Comparison of ENCODE assay signal across 8 cellular contexts in genomic region chr19:10568826-10569651, GRCh38.
DNase-seq lines count a peak whose midpoint lies in the region; ATAC-seq and TF ChIP-seq lines count a peak whose summit lies in the region.

Gene CDKN2D, minus strand, starts transcription at chr19:10568979. Its CDS starts 326 bp downstream, at chr19:10568653.

- no peak for TF ChIP-seq CTCF in AG09319 (IDR thresholded peaks at IDR 0.05; ENCODE audit: low read depth, low read length)

- H3K36me3 Mint-ChIP-seq in central memory CD8-positive, alpha-beta T cell (ENCODE audit: insufficient read depth), result peaks cover 35% of the 10 kb centered on the region

- peak; percentile 99 for DNase-seq in AG09319 (ENCODE audit: extremely low read depth, low read depth)
- peak; percentile 98 to 100 for DNase-seq in NCI-H446 (lab: John Stamatoyannopoulos, UW)
- peak; percentile 99 for DNase-seq in activated CD4-positive, CD25-positive, alpha-beta regulatory T cell treated with anti-CD3 and anti-CD28 coated beads, Interleukin-2, amount 50 U/mL, for 16 hours (ENCODE audit: low read depth, low spot score)
- peak; percentile 99 for DNase-seq in central memory CD8-positive, alpha-beta T cell (ENCODE audit: low spot score in 2 of 2)
- peak; percentile 100 for DNase-seq in islet precursor cell
- DNase-seq in stimulated activated CD4-positive, alpha-beta T cell treated with anti-CD3 and anti-CD28 coated beads, Interleukin-12 subunit alpha, Interleukin-12 subunit beta, amount 100 ng/mL, for 48 hours (ENCODE audit: low read depth in 2 of 3, low spot score in 1 of 3), result peak; percentile 99 to 100 (median 100)

- H3K4me1 Mint-ChIP-seq in central memory CD8-positive, alpha-beta T cell, result peaks cover 51% of the 10 kb centered on the region

- H3K27me3 Mint-ChIP-seq in central memory CD8-positive, alpha-beta T cell, result no peaks in the 10 kb centered on the region

- ATAC-seq in GM19025 (IDR thresholded peaks at IDR 0.05; ENCODE audit: low read depth, unreplicated experiment) (peak; percentile 65), HG03342 (IDR thresholded peaks at IDR 0.05; ENCODE audit: unreplicated experiment) (peak; percentile 61)
- ATAC-seq in central memory CD8-positive, alpha-beta T cell (replicated peaks; ENCODE audit: extremely low read depth, poor library complexity, severe bottlenecking), result peak; percentile 76

- H3K27ac Mint-ChIP-seq in central memory CD8-positive, alpha-beta T cell (ENCODE audit: low read depth), result peak within 1 kb of the TSS; percentile 93

- no peaks in the 10 kb centered on the region for H3K9me3 Mint-ChIP-seq in central memory CD8-positive, alpha-beta T cell

- peak within 1 kb of the TSS; percentile 89 for H3K4me3 Mint-ChIP-seq in central memory CD8-positive, alpha-beta T cell

Comparison
In these comparisons a context has a peak if more than half of its experiments do, and no peak if none do; other contexts are left out.
1. Peak in every context shown above with its lines: DNase-seq and ATAC-seq.